Comparison of ENCODE assay signal across 17 cellular contexts in the genomic region with DNA sequence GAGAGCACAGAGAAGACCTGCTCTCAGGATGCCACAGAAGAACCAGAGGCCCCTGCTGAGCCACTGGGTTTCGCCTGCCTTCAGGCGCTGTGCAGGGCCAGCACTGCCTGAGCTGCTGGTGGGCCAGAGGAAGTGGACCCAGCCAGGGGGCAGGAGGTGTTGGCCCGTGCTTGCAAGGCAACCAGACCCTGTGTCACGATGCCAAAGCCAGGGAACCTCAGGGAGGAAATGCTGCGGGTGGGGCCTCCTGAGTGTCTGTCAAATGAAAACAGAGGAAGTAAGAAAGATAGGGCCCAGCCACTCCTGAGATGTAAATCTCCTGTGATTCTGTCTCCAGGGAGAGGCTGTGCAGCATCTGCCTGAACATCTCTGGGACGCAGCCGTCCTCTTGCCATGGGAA. TPM values are rescaled to one million over a fixed set of nuclear protein-coding genes. Genes with fewer than 3 reads are reported as not detected.
DNase-seq lines count a peak whose midpoint lies in the region; ATAC-seq and TF ChIP-seq lines count a peak whose summit lies in the region.
"Had no signal": no experiment of that assay in that cellular context is flagged by ENCODE, and none has a peak within 500 bp of the region (broad histone marks: within the 10 kb centered on the region; RNA-seq: fewer than 3 reads in every experiment).

No MANE protein-coding gene starts in this region.

- peak overlapping the region; percentile 76 for H3K27ac Mint-ChIP-seq in T-helper 2 cell treated with Interferon-gamma antibody and Interleukin-4, amounts not matched to agents 5 μg/mL and 100 μg/mL, for 36 hours
- H3K27ac Mint-ChIP-seq: activated T-cell treated with anti-CD3 and anti-CD28 coated beads, Interleukin-2, amount 50 U/mL, for 72 hours; memory B cell had no signal

- ATAC-seq in lower lobe of right lung: peak; percentile 19 to 67
- no peak for ATAC-seq in GM19463 (IDR thresholded peaks at IDR 0.05; ENCODE audit: unreplicated experiment)
- no peak for ATAC-seq in sciatic nerve

- no peak overlapping the region for H3K4me3 ChIP-seq in BLaER1
- H3K4me3 ChIP-seq in Karpas-422 (ENCODE audit: low read length): no peak overlapping the region
- H3K4me3 ChIP-seq in lower lobe of right lung: no peak overlapping the region
- H3K4me3 ChIP-seq: ascending aorta, coronary artery had no signal

- no peaks in the 10 kb centered on the region for H4K20me1 ChIP-seq in BLaER1
- H4K20me1 ChIP-seq in Karpas-422 (ENCODE audit: insufficient read depth, low read depth, low read length): no peaks in the 10 kb centered on the region

- no peak overlapping the region; the same call in 1 of the 2 replicates for H2AFZ ChIP-seq in Karpas-422 (ENCODE audit: low read length)

- H3K9ac ChIP-seq in BLaER1 (0 out of 2 replicates have a peak overlapping the region, but pooled peaks have one; percentile 12), Karpas-422 (ENCODE audit: low read length) (no peak overlapping the region)

- H3K36me3 ChIP-seq in BLaER1: no peaks in the 10 kb centered on the region
- H3K36me3 ChIP-seq in Karpas-422 (ENCODE audit: insufficient read depth, low read length): no peaks in the 10 kb centered on the region
- H3K36me3 ChIP-seq in lower lobe of right lung: no peaks in the 10 kb centered on the region
- H3K36me3 ChIP-seq: ascending aorta, neutrophil had no signal

- intact Hi-C loops in lower lobe of right lung (cut with DNase I) (no loop called here), sciatic nerve (cut with DNase I) (no loop called here)

- H3K4me2 ChIP-seq in BLaER1 (peak overlapping the region; percentile 62), Karpas-422 (ENCODE audit: low read depth, low read length, poor library complexity, severe bottlenecking) (peak overlapping the region; percentile 24)

- H3K79me2 ChIP-seq in Karpas-422 (ENCODE audit: low read length): no peaks in the 10 kb centered on the region

- no peak for TF ChIP-seq CTCF in lower lobe of right lung (IDR thresholded peaks at IDR 0.05)

- H3K4me1 ChIP-seq in BLaER1 (peaks cover 16% of the 10 kb centered on the region), Karpas-422 (ENCODE audit: low read length) (peaks cover 12% of the 10 kb centered on the region), lower lobe of right lung (peaks cover 12% of the 10 kb centered on the region)
- H3K4me1 ChIP-seq: ascending aorta had no signal

- no peaks in the 10 kb centered on the region for H3K9me3 Mint-ChIP-seq in T-helper 2 cell treated with Interferon-gamma antibody and Interleukin-4, amounts not matched to agents 5 μg/mL and 100 μg/mL, for 36 hours
- H3K9me3 Mint-ChIP-seq: activated T-cell treated with anti-CD3 and anti-CD28 coated beads, Interleukin-2, amount 50 U/mL, for 72 hours; memory B cell had no signal

- H3K9me3 ChIP-seq in BLaER1: 0 out of 2 replicates have a peak, but pooled peaks cover 3% of the 10 kb centered on the region
- no peaks in the 10 kb centered on the region for H3K9me3 ChIP-seq in Karpas-422 (ENCODE audit: low read length)
- no peaks in the 10 kb centered on the region for H3K9me3 ChIP-seq in lower lobe of right lung
- H3K9me3 ChIP-seq: ascending aorta, neutrophil had no signal

- no peaks in the 10 kb centered on the region for H3K27me3 Mint-ChIP-seq in T-helper 2 cell treated with Interferon-gamma antibody and Interleukin-4, amounts not matched to agents 5 μg/mL and 100 μg/mL, for 36 hours (ENCODE audit: low read depth)

- no peaks in the 10 kb centered on the region for H3K27me3 ChIP-seq in BLaER1
- no peaks in the 10 kb centered on the region for H3K27me3 ChIP-seq in Karpas-422 (ENCODE audit: low read length)
- H3K27me3 ChIP-seq in lower lobe of right lung (ENCODE audit: low read depth): no peaks in the 10 kb centered on the region
- H3K27me3 ChIP-seq: ascending aorta, neutrophil had no signal

- H3K4me3 Mint-ChIP-seq in T-helper 2 cell treated with Interferon-gamma antibody and Interleukin-4, amounts not matched to agents 5 μg/mL and 100 μg/mL, for 36 hours: peak overlapping the region; percentile 52
- H3K4me3 Mint-ChIP-seq: memory B cell had no signal

- no peaks in the 10 kb centered on the region for H3K9me2 ChIP-seq in Karpas-422 (replicated peaks; ENCODE audit: insufficient read depth, low read length)

- H3K27ac ChIP-seq in BLaER1 (no peak overlapping the region), Karpas-422 (ENCODE audit: low read length) (no peak overlapping the region), lower lobe of right lung (no peak overlapping the region)
- H3K27ac ChIP-seq: ascending aorta, coronary artery, neutrophil had no signal

- no peaks in the 10 kb centered on the region for H3K36me3 Mint-ChIP-seq in T-helper 2 cell treated with Interferon-gamma antibody and Interleukin-4, amounts not matched to agents 5 μg/mL and 100 μg/mL, for 36 hours (ENCODE audit: low read depth)
- H3K36me3 Mint-ChIP-seq: memory B cell had no signal

- peak; percentile 46 for DNase-seq in Karpas-422
- DNase-seq in T-helper 2 cell treated with Interferon-gamma antibody and Interleukin-4, amounts not matched to agents 5 μg/mL and 100 μg/mL, for 36 hours (ENCODE audit: low spot score): peak; percentile 13
- DNase-seq in lower lobe of right lung: peak; percentile 65
- DNase-seq in sciatic nerve (ENCODE audit: low spot score): no peak
- DNase-seq in mesenteric fat pad (ENCODE audit: low spot score): no peak
- no peak for DNase-seq in NCI-H146 (lab: John Stamatoyannopoulos, UW)
- DNase-seq: DMS79 treated with DMSO at 0.1 percent for 48 hours, erythroblast, NCI-H1436 treated with DMSO at 0.1 percent for 48 hours, substantia nigra had no signal

- peaks cover 27% of the 10 kb centered on the region for H3K4me1 Mint-ChIP-seq in T-helper 2 cell treated with Interferon-gamma antibody and Interleukin-4, amounts not matched to agents 5 μg/mL and 100 μg/mL, for 36 hours (ENCODE audit: low read depth)

RNA-seq across cellular contexts. Expression of gene ADORA2B, which starts 58.1 kb away (rescaled TPM):
- not detected in 2 replicates for total RNA-seq in Karpas-422 (2014; rRNA removed; shearing (Covaris generic); ENCODE audit: low replicate concordance)
- total RNA-seq in lower lobe of right lung (6.2 TPM), sciatic nerve (0.67 TPM), mesenteric fat pad (0.55 TPM)
- total RNA-seq: ascending aorta had no signal

Comparison
In these comparisons a context has a peak if more than half of its experiments do, and no peak if none do; other contexts are left out.
1. DNase-seq: peak in Karpas-422 (single experiment), T-helper 2 cell treated with Interferon-gamma antibody and Interleukin-4, amounts not matched to agents 5 μg/mL and 100 μg/mL, for 36 hours (single experiment) and lower lobe of right lung (single experiment); none in sciatic nerve (single experiment), mesenteric fat pad (single experiment) and NCI-H146 (single experiment).
2. ATAC-seq: peak in lower lobe of right lung (2 of 2); none in GM19463 (single experiment) and sciatic nerve (single experiment).